8 cellular contexts compared by ENCODE assay signal in the genomic region with DNA sequence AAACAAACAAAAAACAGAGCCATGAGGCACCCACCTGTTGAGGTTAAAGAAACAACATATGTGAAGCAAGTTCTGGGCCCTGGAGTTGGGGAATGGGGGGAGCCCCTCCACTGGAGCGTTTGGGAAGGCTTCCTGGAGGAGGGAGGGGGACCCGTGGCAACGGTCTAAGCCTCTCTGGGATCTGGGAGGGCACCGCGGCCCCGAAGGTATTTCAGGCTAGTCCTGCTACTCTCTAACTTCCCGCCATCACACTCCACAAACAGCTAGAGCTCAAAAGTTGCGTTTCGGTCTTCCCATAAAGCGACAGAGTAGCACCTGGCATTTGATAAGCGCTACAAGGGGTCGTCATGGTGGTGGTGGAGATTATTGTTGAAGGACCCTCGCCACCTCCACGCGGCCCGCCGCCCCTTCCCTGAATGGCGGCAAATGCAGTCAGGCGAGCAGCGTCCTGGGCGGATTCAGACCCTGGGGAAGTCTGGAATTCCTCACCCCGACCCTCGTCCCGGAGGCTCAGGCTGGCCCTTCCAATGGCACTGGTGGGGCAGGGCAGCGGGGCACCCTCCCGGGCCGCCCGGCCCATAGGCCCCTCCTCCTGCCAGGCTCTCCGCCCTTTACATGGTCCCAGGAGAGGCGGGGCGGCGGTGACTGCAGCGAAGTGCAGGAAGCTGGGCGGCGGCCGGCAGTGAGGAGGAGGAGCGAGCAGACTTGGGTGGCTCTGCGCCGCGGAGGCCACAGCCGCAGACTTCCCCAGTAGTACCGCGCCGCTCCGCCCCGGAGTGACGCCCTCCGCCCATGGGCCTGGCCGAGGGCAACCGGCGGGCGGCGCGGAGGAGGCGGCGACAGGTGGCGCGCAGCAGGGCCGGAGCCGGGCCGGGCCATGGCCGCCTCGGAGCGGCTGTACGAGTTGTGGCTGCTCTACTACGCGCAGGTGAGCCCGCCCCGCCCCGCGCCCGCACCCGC. TPM values are rescaled to one million over a fixed set of nuclear protein-coding genes. Genes with fewer than 3 reads are reported as not detected.
DNase-seq lines count a peak whose midpoint lies in the region; ATAC-seq and TF ChIP-seq lines count a peak whose summit lies in the region.

Gene NBEAL2 (plus strand): TSS at position 682 of the 960 bp plus-strand sequence. CDS start 196 bp downstream, at position 878.

- H3K27ac ChIP-seq in left ventricle myocardium inferior (replicated peaks): peak within 1 kb of the TSS; percentile 94
- H3K27ac ChIP-seq in prostate gland: peak within 1 kb of the TSS; percentile 70 to 90

- H3K4me1 ChIP-seq in left ventricle myocardium inferior: peaks cover 74% of the 10 kb centered on the region
- peaks cover 13% of the 10 kb centered on the region for H3K4me1 ChIP-seq in prostate gland (replicated peaks)

- WGBS in prostate gland: 2% methylated on average over 53 of the region's 73 CpGs

- peak; percentile 72 for ATAC-seq in HG02870 (IDR thresholded peaks at IDR 0.05; ENCODE audit: unreplicated experiment)

- TF ChIP-seq CTCF in left ventricle myocardium inferior (IDR thresholded peaks at IDR 0.05; ENCODE audit: borderline replicate concordance): peak; percentile 29
- TF ChIP-seq CTCF in prostate gland (IDR thresholded peaks at IDR 0.05): peak in 2 of 4 experiments; percentile 24 to 43

- peak; percentile 80 for TF ChIP-seq POLR2A in GM15510 (IDR thresholded peaks at IDR 0.05; ENCODE audit: borderline replicate concordance, extremely low read depth, insufficient read length)
- peak; percentile 98 for TF ChIP-seq POLR2A in prostate gland (IDR thresholded peaks at IDR 0.05)

- H3K27me3 ChIP-seq in left ventricle myocardium inferior (ENCODE audit: low read depth) (no peaks in the 10 kb centered on the region), prostate gland (replicated peaks; ENCODE audit: insufficient read depth) (no peaks in the 10 kb centered on the region)

- peak within 1 kb of the TSS; percentile 83 for H3K4me3 ChIP-seq in left ventricle myocardium inferior
- H3K4me3 ChIP-seq in prostate gland: peak within 1 kb of the TSS; percentile 50 to 56

- intact Hi-C loops in T-helper 1 cell treated with Interleukin-12 subunit alpha and Interleukin-12 subunit beta and Interleukin-4 antibody, amounts not matched to agents 30 ng/mL and 1 ng/mL, for 36 hours (cut with micrococcal nuclease): loop anchor here (1.0 to 5.0 kb wide), 8 partner anchors 8 to 803 kb away; partner anchors contain the start of genes KIF9, KLHL18, SETD2 and SMARCC1
- intact Hi-C loops in left ventricle myocardium inferior (cut with micrococcal nuclease) (no loop called here), prostate gland (cut with DNase I) (loop anchor here (5.0 kb wide), 2 partner anchors 47 to 183 kb away; partner anchors contain the start of gene SETD2)

- H3K36me3 ChIP-seq in left ventricle myocardium inferior (peaks cover 5% of the 10 kb centered on the region), prostate gland (no peaks in the 10 kb centered on the region)

- H3K9me3 ChIP-seq in left ventricle myocardium inferior (replicated peaks): no peaks in the 10 kb centered on the region
- no peaks in the 10 kb centered on the region for H3K9me3 ChIP-seq in prostate gland

- DNase-seq in NCI-H1694 (lab: John Stamatoyannopoulos, UW) (peak; percentile 29), amniotic epithelial cell (ENCODE audit: low read depth) (peak; percentile 83), left ventricle myocardium inferior (peak; percentile 98), prostate gland (ENCODE audit: low spot score) (peak; percentile 96), ureter (ENCODE audit: low spot score) (peak; percentile 96)

RNA-seq across cellular contexts. Expression of gene NBEAL2, which starts in this region (rescaled TPM):
- 299 and 303 TPM in 2 replicates for total RNA-seq in T-helper 1 cell treated with Interleukin-12 subunit alpha and Interleukin-12 subunit beta and Interleukin-4 antibody, amounts not matched to agents 30 ng/mL and 1 ng/mL, for 36 hours
- total RNA-seq in left ventricle myocardium inferior (12.6 TPM), prostate gland (10 to 100 TPM; 25.8 to 53.5 TPM), ureter (122 TPM)

Comparison
In these comparisons a context has a peak if more than half of its experiments do, and no peak if none do; other contexts are left out.
1. Peak in every context shown above with its lines: DNase-seq, ATAC-seq, H3K4me3 ChIP-seq and H3K27ac ChIP-seq.
2. DNase-seq: peak in every context shown above with its lines; median percentile 98 in left ventricle myocardium inferior; 96 in prostate gland; 96 in ureter; 83 in amniotic epithelial cell; 29 in NCI-H1694.